Comparison of ENCODE assay signal across 26 cellular contexts in the genomic region with DNA sequence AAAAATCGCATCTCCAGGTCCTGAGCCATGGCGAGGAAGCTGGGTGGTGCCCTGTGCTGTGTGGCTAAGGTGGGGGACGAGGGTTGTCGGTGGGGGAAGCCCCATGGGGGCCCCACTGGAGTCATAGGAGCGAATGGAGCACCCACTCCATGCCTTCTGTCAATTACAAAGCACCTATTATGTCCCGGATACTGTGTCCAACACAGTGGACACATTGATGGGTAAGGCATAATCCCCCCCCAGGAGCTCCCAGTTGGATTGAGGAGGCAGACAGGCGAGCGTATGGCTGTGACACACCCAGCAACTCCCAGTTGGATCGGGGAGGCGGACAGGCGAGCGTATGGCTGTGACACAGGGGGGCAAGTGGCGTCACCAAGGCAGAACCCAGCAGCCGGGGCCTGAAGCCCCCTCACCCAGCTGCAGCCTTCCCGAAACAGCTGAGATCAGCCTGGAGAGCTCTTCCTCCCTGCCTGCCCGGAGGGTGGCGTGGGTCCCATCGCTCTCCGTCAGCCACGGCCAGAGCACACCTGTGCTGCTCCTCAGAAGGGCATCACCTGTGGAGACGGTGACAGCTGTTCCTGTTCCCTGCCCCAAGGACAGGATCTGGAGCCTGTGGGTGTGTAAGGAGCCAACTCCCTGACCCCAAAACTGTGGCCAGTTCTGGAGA.
DNase-seq lines count a peak whose midpoint lies in the region; ATAC-seq and TF ChIP-seq lines count a peak whose summit lies in the region.
"Had no signal": no experiment of that assay in that cellular context is flagged by ENCODE, and none has a peak within 500 bp of the region (broad histone marks: within the 10 kb centered on the region; RNA-seq: fewer than 3 reads in every experiment).

No MANE protein-coding gene starts in this region.

- no peak overlapping the region for H2AFZ ChIP-seq in neural progenitor cell (replicated peaks)

- H3K4me2 ChIP-seq in neural progenitor cell, result no peak overlapping the region
- H3K4me2 ChIP-seq: A549 had no signal

- no peak for DNase-seq in activated naive CD8-positive, alpha-beta T cell treated with anti-CD3 and anti-CD28 coated beads, Interleukin-2, amount 50 U/mL, for 24 hours
- DNase-seq in activated naive CD8-positive, alpha-beta T cell treated with anti-CD3 and anti-CD28 coated beads for 36 hours, result no peak
- DNase-seq in central memory CD8-positive, alpha-beta T cell (ENCODE audit: low spot score in 2 of 2), result no peak
- DNase-seq in neural progenitor cell (ENCODE audit: low spot score) (no peak), SW480 (ENCODE audit: low spot score) (no peak), COLO668 (lab: John Stamatoyannopoulos, UW; ENCODE audit: unreplicated experiment) (no peak)
- no peak for DNase-seq in activated effector memory CD4-positive, alpha-beta T cell treated with anti-CD3 and anti-CD28 coated beads, Interleukin-2, amount 50 U/mL, for 16 hours
- DNase-seq: activated CD4-positive, alpha-beta T cell treated with anti-CD3 and anti-CD28 coated beads for 1 hour; activated CD8-positive, alpha-beta T cell treated with anti-CD3 and anti-CD28 coated beads for 36 hours; activated gamma-delta T cell; AML-193; Caco-2; DND-41; H9; NCI-H1092 treated with DMSO at 0.1 percent for 48 hours; NCI-H1930; NCI-H774; stimulated activated CD4-positive, alpha-beta T cell treated with anti-CD3 and anti-CD28 coated beads, Interleukin-4, amount 100 ng/mL, for 4 hours; stimulated activated naive CD4-positive, alpha-beta T cell had no signal

- H3K4me1 ChIP-seq in neural progenitor cell, result peaks cover 17% of the 10 kb centered on the region
- H3K4me1 ChIP-seq: A549, SJSA1, vagina had no signal

- H3K36me3 Mint-ChIP-seq in activated naive CD8-positive, alpha-beta T cell treated with anti-CD3 and anti-CD28 coated beads, Interleukin-2, amount 50 U/mL, for 24 hours (ENCODE audit: low read depth), result peaks cover 4% of the 10 kb centered on the region
- peaks cover 14% of the 10 kb centered on the region for H3K36me3 Mint-ChIP-seq in activated naive CD8-positive, alpha-beta T cell treated with anti-CD3 and anti-CD28 coated beads for 36 hours
- peaks cover 5% of the 10 kb centered on the region for H3K36me3 Mint-ChIP-seq in central memory CD8-positive, alpha-beta T cell (ENCODE audit: insufficient read depth)
- no peaks in the 10 kb centered on the region for H3K36me3 Mint-ChIP-seq in neural progenitor cell

- peak overlapping the region; percentile 54 for H3K27ac Mint-ChIP-seq in activated naive CD8-positive, alpha-beta T cell treated with anti-CD3 and anti-CD28 coated beads, Interleukin-2, amount 50 U/mL, for 24 hours
- H3K27ac Mint-ChIP-seq in activated naive CD8-positive, alpha-beta T cell treated with anti-CD3 and anti-CD28 coated beads for 36 hours, result no peak overlapping the region
- H3K27ac Mint-ChIP-seq in central memory CD8-positive, alpha-beta T cell (ENCODE audit: low read depth), result peak overlapping the region; percentile 85
- peak overlapping the region; percentile 90 for H3K27ac Mint-ChIP-seq in neural progenitor cell
- H3K27ac Mint-ChIP-seq: nephron; T-helper 1 cell treated with Interleukin-12 subunit alpha and Interleukin-12 subunit beta and Interleukin-4 antibody, amounts not matched to agents 30 μg/mL and 1 μg/mL, for 36 hours had no signal

- no peak for ATAC-seq in activated naive CD8-positive, alpha-beta T cell treated with anti-CD3 and anti-CD28 coated beads, Interleukin-2, amount 50 U/mL, for 24 hours
- ATAC-seq in central memory CD8-positive, alpha-beta T cell (replicated peaks; ENCODE audit: extremely low read depth, poor library complexity, severe bottlenecking), result no peak
- ATAC-seq in GM18517 (IDR thresholded peaks at IDR 0.05; ENCODE audit: unreplicated experiment), result no peak
- ATAC-seq: activated CD8-positive, alpha-beta T cell treated with anti-CD3 and anti-CD28 coated beads for 36 hours had no signal

- no peaks in the 10 kb centered on the region for H3K9me3 Mint-ChIP-seq in activated naive CD8-positive, alpha-beta T cell treated with anti-CD3 and anti-CD28 coated beads, Interleukin-2, amount 50 U/mL, for 24 hours
- no peaks in the 10 kb centered on the region for H3K9me3 Mint-ChIP-seq in activated naive CD8-positive, alpha-beta T cell treated with anti-CD3 and anti-CD28 coated beads for 36 hours
- H3K9me3 Mint-ChIP-seq in central memory CD8-positive, alpha-beta T cell, result no peaks in the 10 kb centered on the region
- no peaks in the 10 kb centered on the region for H3K9me3 Mint-ChIP-seq in neural progenitor cell
- H3K9me3 Mint-ChIP-seq: activated CD8-positive, alpha-beta T cell treated with anti-CD3 and anti-CD28 coated beads for 36 hours; H9; nephron; T-helper 1 cell treated with Interleukin-12 subunit alpha and Interleukin-12 subunit beta and Interleukin-4 antibody, amounts not matched to agents 30 μg/mL and 1 μg/mL, for 36 hours had no signal

- peaks cover 50% of the 10 kb centered on the region for H3K4me1 Mint-ChIP-seq in activated naive CD8-positive, alpha-beta T cell treated with anti-CD3 and anti-CD28 coated beads, Interleukin-2, amount 50 U/mL, for 24 hours
- peaks cover 61% of the 10 kb centered on the region for H3K4me1 Mint-ChIP-seq in activated naive CD8-positive, alpha-beta T cell treated with anti-CD3 and anti-CD28 coated beads for 36 hours
- peaks cover 55% of the 10 kb centered on the region for H3K4me1 Mint-ChIP-seq in central memory CD8-positive, alpha-beta T cell
- peaks cover 51% of the 10 kb centered on the region for H3K4me1 Mint-ChIP-seq in neural progenitor cell

- no peak overlapping the region for H3K9ac ChIP-seq in neural progenitor cell

- TF ChIP-seq CTCF in neural progenitor cell (IDR thresholded peaks at IDR 0.05), result no peak

- no peaks in the 10 kb centered on the region for H3K9me3 ChIP-seq in neural progenitor cell (ENCODE audit: low read depth)
- H3K9me3 ChIP-seq: A549, Caco-2, prostate gland, SJSA1, vagina had no signal

- H3K27me3 Mint-ChIP-seq in activated naive CD8-positive, alpha-beta T cell treated with anti-CD3 and anti-CD28 coated beads, Interleukin-2, amount 50 U/mL, for 24 hours, result no peaks in the 10 kb centered on the region
- no peaks in the 10 kb centered on the region for H3K27me3 Mint-ChIP-seq in activated naive CD8-positive, alpha-beta T cell treated with anti-CD3 and anti-CD28 coated beads for 36 hours
- H3K27me3 Mint-ChIP-seq in central memory CD8-positive, alpha-beta T cell, result no peaks in the 10 kb centered on the region
- H3K27me3 Mint-ChIP-seq in neural progenitor cell (ENCODE audit: insufficient read depth, low read depth), result peaks cover 2% of the 10 kb centered on the region
- H3K27me3 Mint-ChIP-seq: activated CD8-positive, alpha-beta T cell treated with anti-CD3 and anti-CD28 coated beads for 36 hours had no signal

- H3K36me3 ChIP-seq in neural progenitor cell, result no peaks in the 10 kb centered on the region
- H3K36me3 ChIP-seq: prostate gland, SJSA1, vagina had no signal

- no peaks in the 10 kb centered on the region for H4K20me1 ChIP-seq in neural progenitor cell (ENCODE audit: low read depth)

- no peak overlapping the region for H3K27ac ChIP-seq in neural progenitor cell
- H3K27ac ChIP-seq: prostate gland, SJSA1, vagina had no signal

- H3K4me3 ChIP-seq in neural progenitor cell, result no peak overlapping the region
- H3K4me3 ChIP-seq: A549, prostate gland, SJSA1, vagina had no signal

- no peak overlapping the region for H3K4me3 Mint-ChIP-seq in activated naive CD8-positive, alpha-beta T cell treated with anti-CD3 and anti-CD28 coated beads, Interleukin-2, amount 50 U/mL, for 24 hours
- H3K4me3 Mint-ChIP-seq in activated naive CD8-positive, alpha-beta T cell treated with anti-CD3 and anti-CD28 coated beads for 36 hours, result no peak overlapping the region
- no peak overlapping the region for H3K4me3 Mint-ChIP-seq in central memory CD8-positive, alpha-beta T cell
- H3K4me3 Mint-ChIP-seq in neural progenitor cell, result no peak overlapping the region
- H3K4me3 Mint-ChIP-seq: activated CD8-positive, alpha-beta T cell treated with anti-CD3 and anti-CD28 coated beads for 36 hours; H9; nephron; T-helper 1 cell treated with Interleukin-12 subunit alpha and Interleukin-12 subunit beta and Interleukin-4 antibody, amounts not matched to agents 30 μg/mL and 1 μg/mL, for 36 hours had no signal

- H3F3A ChIP-seq in neural progenitor cell (ENCODE audit: low read depth), result no peaks in the 10 kb centered on the region

- no peaks in the 10 kb centered on the region for H3K79me2 ChIP-seq in neural progenitor cell (ENCODE audit: low read depth)

- no peaks in the 10 kb centered on the region for H3K27me3 ChIP-seq in neural progenitor cell
- H3K27me3 ChIP-seq: SJSA1, vagina had no signal
